ENCODE assay signal across 1 cellular context in genomic region chr1:221761354-221762002, GRCh38.
A peak's percentile ranks its signal among the peaks of the same experiment; 100 is the strongest.
TF ChIP-seq lines count a peak whose summit lies in the region.

No MANE protein-coding gene starts in this region.

TF ChIP-seq in GM12878, 131 proteins besides CTCF, POLR2A, EP300 and RAD21 (continued from another document and continues in another):
- TF ChIP-seq ZBTB40 (IDR thresholded peaks at IDR 0.05; ENCODE audit: borderline replicate concordance) (no peak), ZNF24 (IDR thresholded peaks at IDR 0.05) (no peak), TCF12 (IDR thresholded peaks at IDR 0.05; ENCODE audit: low read depth, low read length) (peak; percentile 75), USF1 (IDR thresholded peaks at IDR 0.05; ENCODE audit: borderline replicate concordance, extremely low read length, insufficient read depth, low read depth, low read length) (no peak), FOS (IDR thresholded peaks at IDR 0.05; ENCODE audit: borderline replicate concordance, extremely low read depth, insufficient read length) (no peak), TCF7 (IDR thresholded peaks at IDR 0.05; ENCODE audit: borderline replicate concordance) (no peak; the same call in 1 of the 2 replicates), HDGF (IDR thresholded peaks at IDR 0.05) (no peak), FOXM1 (IDR thresholded peaks at IDR 0.05; ENCODE audit: low read depth, low read length) (peak; percentile 89), YY1 (IDR thresholded peaks at IDR 0.05; ENCODE audit: low read depth, low read length) (peak; percentile 67), BCLAF1 (IDR thresholded peaks at IDR 0.05) (no peak), PML (IDR thresholded peaks at IDR 0.05; ENCODE audit: low read length) (peak; percentile 81; the same call in 1 of the 2 replicates), NR2F1 (conservative IDR thresholded peaks at IDR 0.05) (peak; percentile 71), RBBP5 (conservative IDR thresholded peaks at IDR 0.05) (no peak), ZNF622 (IDR thresholded peaks at IDR 0.05) (no peak), TCF3 (IDR thresholded peaks at IDR 0.05; ENCODE audit: borderline replicate concordance, insufficient read depth, low read depth, low read length) (peak; percentile 84), FOXK2 (IDR thresholded peaks at IDR 0.05) (no peak), IRF3 (IDR thresholded peaks at IDR 0.05) (no peak), CEBPZ (IDR thresholded peaks at IDR 0.05; ENCODE audit: low read depth, low read length) (no peak), SP1 (IDR thresholded peaks at IDR 0.05; ENCODE audit: low read depth, low read length) (no peak), BRCA1 (IDR thresholded peaks at IDR 0.05; ENCODE audit: low read depth, low read length) (no peak), BHLHE40 (IDR thresholded peaks at IDR 0.05; ENCODE audit: borderline replicate concordance in 1 of 2, low read depth in 2 of 2, low read length in 1 of 2) (peak in 1 of 2 experiments; percentile 45; a peak in 2 of 4 replicates), IKZF1 (conservative IDR thresholded peaks at IDR 0.05) (peak; percentile 78), ZBTB11 (CRISPR knock-in tag; IDR thresholded peaks at IDR 0.05) (no peak), ASH2L (IDR thresholded peaks at IDR 0.05; ENCODE audit: borderline replicate concordance, low read depth) (no peak), BCL11A (IDR thresholded peaks at IDR 0.05; ENCODE audit: low read depth, low read length) (peak; percentile 58), ATF2 (IDR thresholded peaks at IDR 0.05; ENCODE audit: low read length) (peak; percentile 87), ATF3 (IDR thresholded peaks at IDR 0.05; ENCODE audit: borderline replicate concordance, extremely low read depth, low read depth, low read length) (no peak), BACH1 (IDR thresholded peaks at IDR 0.05; ENCODE audit: borderline replicate concordance) (no peak), IKZF2 (IDR thresholded peaks at IDR 0.05) (peak; percentile 58 to 76; a peak in 3 of 4 replicates), NFIC (IDR thresholded peaks at IDR 0.05; ENCODE audit: low read depth, low read length) (peak; percentile 93), ZSCAN29 (IDR thresholded peaks at IDR 0.05) (0 out of 2 replicates have a peak, but pooled peaks have one; percentile 15), MEF2A (IDR thresholded peaks at IDR 0.05; ENCODE audit: insufficient read depth, low read depth, low read length) (peak; percentile 90), SMARCA5 (IDR thresholded peaks at IDR 0.05) (0 out of 2 replicates have a peak, but pooled peaks have one; percentile 79), PRDM15 (CRISPR knock-in tag; IDR thresholded peaks at IDR 0.05) (no peak), CBFB (IDR thresholded peaks at IDR 0.05; ENCODE audit: low read depth) (peak; percentile 73; the same call in 1 of the 2 replicates), CEBPB (IDR thresholded peaks at IDR 0.05; ENCODE audit: borderline replicate concordance in 1 of 2, low read depth in 2 of 2, low read length in 2 of 2) (0 out of 4 replicates have a peak, but pooled peaks of 1 of the 2 experiments have one; percentile 16), ZBED1 (IDR thresholded peaks at IDR 0.05; ENCODE audit: borderline replicate concordance) (peak; percentile 55; the same call in 1 of the 2 replicates)
